7 cellular contexts compared by ENCODE assay signal in the genomic region with DNA sequence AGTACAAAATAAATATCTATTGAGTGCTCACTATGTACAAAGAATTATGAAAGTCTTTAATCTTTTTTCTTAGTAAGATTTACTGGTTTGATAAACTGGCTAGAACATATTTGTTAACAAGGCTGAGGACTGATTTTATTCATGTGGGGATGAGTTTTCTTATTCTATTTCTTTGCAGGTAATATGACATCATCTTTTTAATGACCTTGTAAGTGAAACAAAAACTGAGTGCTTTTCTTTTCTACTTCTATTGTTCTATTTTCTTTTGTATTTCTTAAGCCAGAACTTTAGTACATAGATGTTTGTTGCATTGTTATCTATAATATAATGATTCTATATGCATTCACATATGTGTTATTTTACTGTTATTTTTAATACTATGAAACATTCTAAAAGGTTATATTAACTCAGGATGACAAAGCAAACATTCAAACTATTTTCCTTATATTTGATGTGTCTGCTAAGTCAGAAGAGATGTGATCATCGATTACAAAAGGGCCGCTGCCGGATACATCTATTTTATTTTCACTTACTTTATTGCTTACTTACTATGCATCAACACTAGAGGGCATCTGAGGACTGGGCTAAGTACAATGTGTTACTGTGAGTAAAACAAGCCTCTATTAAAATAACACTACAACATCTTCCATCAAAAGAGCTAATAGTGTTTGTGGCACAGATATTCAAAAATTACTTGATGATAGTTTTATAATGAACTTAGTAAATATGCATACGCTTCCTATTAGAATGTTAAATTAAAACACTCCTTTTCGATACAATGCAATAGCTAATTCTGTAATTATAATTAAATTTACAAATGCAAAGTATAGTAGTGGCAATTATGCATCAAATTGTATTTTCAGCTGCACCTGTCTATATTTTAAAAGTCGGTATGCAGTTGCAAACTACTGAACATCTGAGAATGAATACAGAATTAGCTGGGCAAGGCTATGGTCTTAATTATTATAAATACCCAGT.
DNase-seq lines count a peak whose midpoint lies in the region; ATAC-seq, FAIRE-seq and TF ChIP-seq lines count a peak whose summit lies in the region.

No MANE protein-coding gene starts in this region.

- H3K79me2 ChIP-seq in Karpas-422 (ENCODE audit: low read length) (no peaks in the 10 kb centered on the region), endothelial cell of umbilical vein (ENCODE audit: control insufficient read depth, insufficient read depth, low read length) (no peaks in the 10 kb centered on the region)

- H3K27ac ChIP-seq in Karpas-422 (ENCODE audit: low read length) (no peak overlapping the region), endothelial cell of umbilical vein (ENCODE audit: insufficient read depth, low read depth, low read length) (no peak overlapping the region)

- H3K9me1 ChIP-seq in endothelial cell of umbilical vein (replicated peaks; ENCODE audit: control insufficient read depth, extremely low read depth, insufficient read depth, low read length): no peaks in the 10 kb centered on the region

- no peaks in the 10 kb centered on the region for H3K4me1 Mint-ChIP-seq in T-cell

- intact Hi-C loops in endothelial cell of umbilical vein (cut with micrococcal nuclease): loop anchor here (1.0 to 10.0 kb wide), 5 partner anchors 111 to 1552 kb away; partner anchors contain the start of genes ARHGAP42 and CNTN5

- ATAC-seq in GM21737 (IDR thresholded peaks at IDR 0.05; ENCODE audit: unreplicated experiment) (peak; percentile 68), T-cell (replicated peaks in 1 of 4) (no peak)

- no TSS peak for BruUV-seq in endothelial cell of umbilical vein (replicated peaks; lab: Mats Ljungman, UMichigan)

- H3K27me3 Mint-ChIP-seq in T-cell: no peaks in the 10 kb centered on the region

- dilution Hi-C loops in endothelial cell of umbilical vein (cut with MboI; ENCODE audit: extremely low pct_ligation_motif_present, low sequenced_read_pairs): no loop called here

- DNase-seq in Karpas-422 (peak; percentile 90), RPMI8226 (peak; percentile 52), endothelial cell of umbilical vein (ENCODE audit: low read depth, low spot score) (peak; percentile 56), myocyte (ENCODE audit: low read depth) (peak; percentile 61), T-cell (no peak)

- TF ChIP-seq CTCF in GM12875 (IDR thresholded peaks at IDR 0.05; ENCODE audit: borderline replicate concordance, insufficient read depth, low read depth, low read length) (peak; percentile 51; the same call in 1 of the 2 replicates), endothelial cell of umbilical vein (IDR thresholded peaks at IDR 0.05; ENCODE audit: extremely low read depth in 1 of 2, insufficient read depth in 1 of 2, low read depth in 1 of 2, low read length in 2 of 2) (peak; percentile 37 to 59)

- H4K20me1 ChIP-seq in Karpas-422 (ENCODE audit: insufficient read depth, low read depth, low read length) (no peaks in the 10 kb centered on the region), endothelial cell of umbilical vein (replicated peaks; ENCODE audit: control insufficient read depth, extremely low read depth, insufficient read depth, low read length) (no peaks in the 10 kb centered on the region)

- POLR2A ChIA-PET in endothelial cell of umbilical vein (lab: Charles Lee): interaction anchor here (0.5 kb wide), 1 partner anchor 227 kb away, joined by 3 read pairs; no protein-coding TSS in a partner anchor
- POLR2A ChIA-PET in T-cell (lab: Charles Lee): no interaction called here

- no peak overlapping the region for H3K4me3 Mint-ChIP-seq in T-cell

- no peaks in the 10 kb centered on the region for H3K27me3 ChIP-seq in Karpas-422 (ENCODE audit: low read length)
- H3K27me3 ChIP-seq in endothelial cell of umbilical vein (ENCODE audit: control insufficient read depth in 2 of 2, insufficient read depth in 2 of 2, low read length in 2 of 2): peaks cover 0 to 13% of the 10 kb centered on the region in 2 experiments

- H3K4me1 ChIP-seq in Karpas-422 (ENCODE audit: low read length) (no peaks in the 10 kb centered on the region), endothelial cell of umbilical vein (ENCODE audit: control insufficient read depth, extremely low read depth, insufficient read depth, low read length) (no peaks in the 10 kb centered on the region)

- no peak overlapping the region for H3K27ac Mint-ChIP-seq in T-cell

- TF ChIP-seq POLR2A in endothelial cell of umbilical vein (IDR thresholded peaks at IDR 0.05; ENCODE audit: low read depth, low read length): no peak

- no peaks in the 10 kb centered on the region for H3K36me3 Mint-ChIP-seq in T-cell

- CTCF ChIA-PET in endothelial cell of umbilical vein (lab: Charles Lee) (interaction anchor here (0.6 to 4.6 kb wide), 56 partner anchors 9 to 1432 kb away, joined by 3 to 75 read pairs (median 4); no protein-coding TSS in a partner anchor), T-cell (lab: Charles Lee) (no interaction called here)

- H3K9me3 Mint-ChIP-seq in T-cell: peaks cover 0 to 6% (median 3%) of the 10 kb centered on the region in 3 donors

- H3K9me3 ChIP-seq in Karpas-422 (ENCODE audit: low read length): no peaks in the 10 kb centered on the region
- no peaks in the 10 kb centered on the region for H3K9me3 ChIP-seq in endothelial cell of umbilical vein (replicated peaks; ENCODE audit: control insufficient read depth, insufficient read depth, low read length)

- H3K9ac ChIP-seq in Karpas-422 (ENCODE audit: low read length) (no peak overlapping the region), endothelial cell of umbilical vein (replicated peaks; ENCODE audit: extremely low read depth, insufficient read depth, low read length) (no peak overlapping the region)

- no peaks in the 10 kb centered on the region for H3K9me2 ChIP-seq in Karpas-422 (replicated peaks; ENCODE audit: insufficient read depth, low read length)

- H3K4me3 ChIP-seq in GM12875 (ENCODE audit: low read depth, low read length) (no peak overlapping the region), Karpas-422 (ENCODE audit: low read length) (no peak overlapping the region), endothelial cell of umbilical vein (replicated peaks in 1 of 3; ENCODE audit: insufficient read depth in 1 of 3, low read depth in 1 of 3, low read length in 3 of 3) (no peak overlapping the region)

- no peak overlapping the region for H3K4me2 ChIP-seq in Karpas-422 (ENCODE audit: low read depth, low read length, poor library complexity, severe bottlenecking)
- H3K4me2 ChIP-seq in endothelial cell of umbilical vein (ENCODE audit: insufficient read depth, low read length): peak overlapping the region; percentile 67

- FAIRE-seq in endothelial cell of umbilical vein (lab: Jason Lieb, UNC): peak; percentile 57

- H2AFZ ChIP-seq in Karpas-422 (ENCODE audit: low read length) (no peak overlapping the region), endothelial cell of umbilical vein (ENCODE audit: low read depth, low read length) (no peak overlapping the region)

- H3K36me3 ChIP-seq in Karpas-422 (ENCODE audit: insufficient read depth, low read length) (no peaks in the 10 kb centered on the region), endothelial cell of umbilical vein (ENCODE audit: control insufficient read depth in 2 of 2, extremely low read depth in 1 of 2, insufficient read depth in 2 of 2, low read length in 2 of 2) (no peaks in the 10 kb centered on the region)

TF ChIP-seq in endothelial cell of umbilical vein, 7 proteins besides CTCF, POLR2A, EP300 and RAD21:
- TF ChIP-seq JUN (IDR thresholded peaks at IDR 0.05; ENCODE audit: borderline replicate concordance, insufficient read depth, insufficient read length, low read depth): peak; percentile 4
- TF ChIP-seq MAX (IDR thresholded peaks at IDR 0.05; ENCODE audit: insufficient read depth, insufficient read length): no peak
- TF ChIP-seq FOS (IDR thresholded peaks at IDR 0.05; ENCODE audit: borderline replicate concordance, insufficient read depth, low read length): no peak
- TF ChIP-seq MYC (IDR thresholded peaks at IDR 0.05; ENCODE audit: low read depth, low read length): no peak
TF ChIP-seq in endothelial cell of umbilical vein: peak in this region for 1.

Comparison
In these comparisons a context has a peak if more than half of its experiments do, and no peak if none do; other contexts are left out.
1. DNase-seq: peak in Karpas-422 (single experiment), RPMI8226 (single experiment), endothelial cell of umbilical vein (single experiment) and myocyte (single experiment); none in T-cell (0 of 34).